ENCODE assay signal across 23 cellular contexts in genomic region chr4:184641022-184641421, GRCh38.
DNase-seq lines count a peak whose midpoint lies in the region; ATAC-seq and TF ChIP-seq lines count a peak whose summit lies in the region.
"Had no signal": no experiment of that assay in that cellular context is flagged by ENCODE, and none has a peak within 500 bp of the region (broad histone marks: within the 10 kb centered on the region; RNA-seq: fewer than 3 reads in every experiment).

No MANE protein-coding gene starts in this region.

- no peak overlapping the region for H2AFZ ChIP-seq in KMS-11 (ENCODE audit: low read depth)
- H2AFZ ChIP-seq: PC-9 had no signal

- H3K4me3 ChIP-seq in GM12865 (ENCODE audit: low read depth, low read length) = no peak overlapping the region
- no peak overlapping the region for H3K4me3 ChIP-seq in KMS-11 (IDR thresholded peaks at IDR 0.05; ENCODE audit: insufficient read depth, low read depth, low read length)
- H3K4me3 ChIP-seq: HAP-1, K562, PC-9, SJSA1, uterus had no signal

- H3K4me2 ChIP-seq in KMS-11 = peak overlapping the region; percentile 15
- H3K4me2 ChIP-seq: PC-9 had no signal

- peaks cover 25% of the 10 kb centered on the region for H4K20me1 ChIP-seq in KMS-11 (ENCODE audit: insufficient read depth)

- H3K27ac ChIP-seq in KMS-11 = peak overlapping the region; percentile 25; the same call in 1 of the 2 replicates
- H3K27ac ChIP-seq: PC-9, SJSA1, uterus had no signal

- H3K9ac ChIP-seq in KMS-11 = no peak overlapping the region

- peaks cover 99% of the 10 kb centered on the region for H3K79me2 ChIP-seq in KMS-11 (ENCODE audit: insufficient read depth, low read depth)

- H3K4me1 ChIP-seq in KMS-11 (ENCODE audit: low read depth, poor library complexity, severe bottlenecking) = peaks cover 68% of the 10 kb centered on the region
- H3K4me1 ChIP-seq: SJSA1, uterus had no signal

- no peaks in the 10 kb centered on the region for H3K27me3 ChIP-seq in KMS-11 (ENCODE audit: insufficient read depth, low read depth)
- H3K27me3 ChIP-seq: SJSA1, uterus had no signal

- peaks cover 29% of the 10 kb centered on the region for H3K36me3 ChIP-seq in KMS-11 (ENCODE audit: insufficient read depth)
- H3K36me3 ChIP-seq: uterus had no signal

- TF ChIP-seq CTCF in GM12865 (IDR thresholded peaks at IDR 0.05; ENCODE audit: insufficient read depth, low read depth, low read length, missing control alignments) (no peak), KMS-11 (conservative IDR thresholded peaks at IDR 0.05; ENCODE audit: low read depth, low read length) (no peak; the same call in 1 of the 2 replicates)

- ATAC-seq in GM19438 (IDR thresholded peaks at IDR 0.05; ENCODE audit: low read depth, unreplicated experiment) = peak; percentile 58
- ATAC-seq in HG02798 (IDR thresholded peaks at IDR 0.05; ENCODE audit: poor library complexity, unreplicated experiment) = peak; percentile 73
- ATAC-seq in GM19328 (IDR thresholded peaks at IDR 0.05; ENCODE audit: unreplicated experiment) = no peak
- ATAC-seq: activated CD8-positive, alpha-beta T cell treated with anti-CD3 and anti-CD28 coated beads for 36 hours; K562; naive thymus-derived CD8-positive, alpha-beta T cell had no signal

- DNase-seq in GM12865 (ENCODE audit: low read depth) (peak; percentile 25), KG1 (lab: John Stamatoyannopoulos, UW) (no peak), SHP77 treated with DMSO at 0.1 percent for 48 hours (lab: John Stamatoyannopoulos, UW) (no peak), NCI-H1092 treated with DMSO at 0.1 percent for 48 hours (lab: John Stamatoyannopoulos, UW) (no peak)
- DNase-seq: activated CD4-positive, CD25-positive, alpha-beta regulatory T cell; activated CD8-positive, alpha-beta T cell treated with anti-CD3 and anti-CD28 coated beads for 36 hours; cortex of kidney; hippocampal formation; naive thymus-derived CD8-positive, alpha-beta T cell; NCI-H1105 treated with DMSO at 0.1 percent for 48 hours; NCI-H774; PC-9; posterior cingulate gyrus; stimulated activated CD4-positive, alpha-beta T cell treated with anti-CD3 and anti-CD28 coated beads, Interleukin-1b, Interleukin-23, amount 100 ng/mL, for 48 hours; T-helper 2 cell; uterus had no signal
